ENCODE assay signal across 15 cellular contexts in the genomic region with DNA sequence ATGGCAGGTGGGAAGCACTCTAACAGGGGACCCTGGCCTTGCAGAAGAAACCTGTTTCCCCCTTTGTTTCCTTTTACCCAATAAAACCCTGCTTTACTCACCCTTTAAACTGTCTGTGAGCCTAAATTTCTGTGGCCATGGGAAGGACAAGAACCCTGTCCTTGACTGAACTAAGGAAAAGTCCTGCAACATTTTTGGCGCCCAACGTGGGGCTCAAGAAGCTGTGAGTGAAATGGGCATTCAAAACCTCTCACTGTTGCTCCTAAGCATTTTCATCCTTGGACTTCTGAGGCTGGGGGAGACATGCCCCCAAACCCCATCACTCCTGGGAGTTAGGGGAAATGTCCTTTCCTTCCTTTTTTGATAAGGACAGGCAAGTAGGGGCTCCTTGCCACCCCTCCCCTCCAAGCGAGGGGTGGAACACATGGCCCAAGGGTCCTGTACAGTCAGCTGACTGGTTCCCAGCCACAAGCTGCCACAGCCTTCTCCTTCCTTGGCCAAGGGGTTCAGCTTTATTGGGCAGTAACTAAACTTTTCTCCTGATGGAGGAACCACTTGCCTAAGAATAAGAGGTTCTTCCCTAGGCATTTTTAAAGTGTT.
DNase-seq lines count a peak whose midpoint lies in the region; ATAC-seq and TF ChIP-seq lines count a peak whose summit lies in the region.
"Had no signal": no experiment of that assay in that cellular context is flagged by ENCODE, and none has a peak within 500 bp of the region (broad histone marks: within the 10 kb centered on the region; RNA-seq: fewer than 3 reads in every experiment).

No MANE protein-coding gene starts in this region.

- no peaks in the 10 kb centered on the region for H3K4me1 Mint-ChIP-seq in Caco-2 (ENCODE audit: low read depth, unreplicated experiment)

- H3K27me3 ChIP-seq in Caco-2 (replicated peaks; ENCODE audit: control insufficient read depth, insufficient read depth, low read length) (no peaks in the 10 kb centered on the region), upper lobe of left lung (no peaks in the 10 kb centered on the region)
- H3K27me3 ChIP-seq: gastroesophageal sphincter, tibial artery had no signal

- H3K4me3 ChIP-seq in Caco-2 (ENCODE audit: low read depth, low read length), result no peak overlapping the region
- no peak overlapping the region for H3K4me3 ChIP-seq in fibroblast of pulmonary artery (replicated peaks; ENCODE audit: low read depth, low read length)
- no peak overlapping the region for H3K4me3 ChIP-seq in upper lobe of left lung
- H3K4me3 ChIP-seq: gastroesophageal sphincter, tibial artery had no signal

- H3K36me3 ChIP-seq in Caco-2 (ENCODE audit: control insufficient read depth, insufficient read depth, low read length), result no peaks in the 10 kb centered on the region
- no peaks in the 10 kb centered on the region for H3K36me3 ChIP-seq in upper lobe of left lung
- H3K36me3 ChIP-seq: BE2C, gastroesophageal sphincter, tibial artery had no signal

- peaks cover 46% of the 10 kb centered on the region for H3K9me3 Mint-ChIP-seq in Caco-2 (ENCODE audit: unreplicated experiment)

- in situ Hi-C loops in ACHN (cut with HindIII; ENCODE audit: low pct_ligation_motif_present, low pct_unique_long_range_greater_than_20kb, low sequenced_read_pairs), result no loop called here

- POLR2A ChIA-PET in Caco-2 (lab: Charles Lee), result no interaction called here

- BruUV-seq in Caco-2 (replicated peaks; lab: Mats Ljungman, UMichigan), result no TSS peak

- ATAC-seq in GM21528 (IDR thresholded peaks at IDR 0.05; ENCODE audit: low FRiP score, unreplicated experiment), result no peak
- no peak for ATAC-seq in HG03135 (IDR thresholded peaks at IDR 0.05; ENCODE audit: unreplicated experiment)
- no peak for ATAC-seq in upper lobe of left lung (ENCODE audit: low FRiP score in 2 of 2)
- ATAC-seq: gastroesophageal sphincter, left colon had no signal

- TF ChIP-seq CTCF in Caco-2 (IDR thresholded peaks at IDR 0.05; ENCODE audit: insufficient read depth in 1 of 2, low read depth in 1 of 2, low read length in 1 of 2, severe bottlenecking in 1 of 2, unreplicated experiment in 1 of 2) (no peak), fibroblast of pulmonary artery (IDR thresholded peaks at IDR 0.05; ENCODE audit: low read length, missing control alignments) (no peak), upper lobe of left lung (IDR thresholded peaks at IDR 0.05) (no peak)

- H3K9me3 ChIP-seq in Caco-2 (peaks cover 46% of the 10 kb centered on the region), upper lobe of left lung (peaks cover 6 to 39% (median 35%) of the 10 kb centered on the region in 4 donors)

- H3K27ac ChIP-seq in upper lobe of left lung, result no peak overlapping the region
- H3K27ac ChIP-seq: gastroesophageal sphincter, tibial artery had no signal

- H3K4me3 Mint-ChIP-seq in Caco-2 (ENCODE audit: unreplicated experiment), result no peak overlapping the region

- intact Hi-C loops in Caco-2 (cut with micrococcal nuclease; ENCODE audit: unreplicated experiment), result no loop called here

- CTCF ChIA-PET in Caco-2 (lab: Charles Lee), result interaction anchor here (0.6 kb wide), 1 partner anchor 209 kb away, joined by 3 read pairs; no protein-coding TSS in a partner anchor

- DNase-seq in ACHN (peak; percentile 5), Caco-2 (peak; percentile 38 to 53), OCI-M1 (lab: John Stamatoyannopoulos, UW) (peak; percentile 45), fibroblast of pulmonary artery (ENCODE audit: low read depth) (peak; percentile 29), upper lobe of left lung (no peak), GOT3 (lab: John Stamatoyannopoulos, UW) (no peak)
- DNase-seq: activated effector memory CD4-positive, alpha-beta T cell treated with anti-CD3 and anti-CD28 coated beads, Interleukin-2, amount 50 U/mL, for 16 hours; BE2C; MM.1S; NCI-H446; tibial artery had no signal

- H3K27ac Mint-ChIP-seq in Caco-2 (ENCODE audit: unreplicated experiment), result no peak overlapping the region

- 88% methylated on average over 3 of the region's 3 CpGs for WGBS in upper lobe of left lung, 2 donors

- H3K4me1 ChIP-seq in Caco-2 (no peaks in the 10 kb centered on the region), upper lobe of left lung (no peaks in the 10 kb centered on the region)
- H3K4me1 ChIP-seq: BE2C, gastroesophageal sphincter, tibial artery had no signal

- H3K36me3 Mint-ChIP-seq in Caco-2 (ENCODE audit: insufficient read depth, unreplicated experiment), result no peaks in the 10 kb centered on the region

- no peak for TF ChIP-seq POLR2A in upper lobe of left lung (IDR thresholded peaks at IDR 0.05)

- no peak for TF ChIP-seq EP300 in upper lobe of left lung (IDR thresholded peaks at IDR 0.05)

- H3K27me3 Mint-ChIP-seq in Caco-2 (ENCODE audit: insufficient read depth, unreplicated experiment), result no peaks in the 10 kb centered on the region

Comparison
In these comparisons a context has a peak if more than half of its experiments do, and no peak if none do; other contexts are left out.
1. DNase-seq: peak in ACHN (single experiment), Caco-2 (2 of 2), OCI-M1 (single experiment) and fibroblast of pulmonary artery (single experiment); none in upper lobe of left lung (0 of 2) and GOT3 (single experiment).